ENCODE assay signal across 17 cellular contexts in genomic region chr19:41933693-41934426, GRCh38. TPM values are rescaled to one million over a fixed set of nuclear protein-coding genes. Genes with fewer than 3 reads are reported as not detected.
DNase-seq lines count a peak whose midpoint lies in the region; ATAC-seq and TF ChIP-seq lines count a peak whose summit lies in the region.
"Had no signal": no experiment of that assay in that cellular context is flagged by ENCODE, and none has a peak within 500 bp of the region (broad histone marks: within the 10 kb centered on the region; RNA-seq: fewer than 3 reads in every experiment).

No MANE protein-coding gene starts in this region.

- CTCF ChIA-PET in CD8-positive, alpha-beta memory T cell (lab: Charles Lee), result interaction anchor here (0.6 to 3.5 kb wide), 9 partner anchors 9 to 74 kb away, joined by 3 to 27 read pairs (median 4); partner anchors contain the start of gene RPS19

- H3K4me1 Mint-ChIP-seq in T-helper 2 cell treated with Interferon-gamma antibody and Interleukin-4, amounts not matched to agents 5 μg/mL and 100 μg/mL, for 36 hours (ENCODE audit: low read depth), result peaks cover 41% of the 10 kb centered on the region
- H3K4me1 Mint-ChIP-seq in CD8-positive, alpha-beta memory T cell, result peaks cover 53 to 70% (median 53%) of the 10 kb centered on the region in 3 donors

- 74 to 79% methylated on average over 5 to 7 of the region's 7 CpGs for WGBS in testis, 2 donors

- H3K27ac Mint-ChIP-seq in T-helper 2 cell treated with Interferon-gamma antibody and Interleukin-4, amounts not matched to agents 5 μg/mL and 100 μg/mL, for 36 hours, result peak overlapping the region; percentile 37
- H3K27ac Mint-ChIP-seq in CD8-positive, alpha-beta memory T cell, result peak overlapping the region; percentile 41 to 94 (median 89)
- H3K27ac Mint-ChIP-seq: HFFc6 had no signal

- H3K27me3 ChIP-seq in CD8-positive, alpha-beta memory T cell (ENCODE audit: insufficient read depth, low read length, poor library complexity, severe bottlenecking), result peaks cover 8% of the 10 kb centered on the region
- peaks cover 75% of the 10 kb centered on the region for H3K27me3 ChIP-seq in NT2/D1 (ENCODE audit: insufficient read depth, insufficient read length)
- peaks cover 90% of the 10 kb centered on the region for H3K27me3 ChIP-seq in iPS-15b (ENCODE audit: control insufficient read depth, insufficient read depth, low read length)
- H3K27me3 ChIP-seq in testis, result no peaks in the 10 kb centered on the region

- H3K27me3 Mint-ChIP-seq in T-helper 2 cell treated with Interferon-gamma antibody and Interleukin-4, amounts not matched to agents 5 μg/mL and 100 μg/mL, for 36 hours (ENCODE audit: low read depth), result peaks cover 46% of the 10 kb centered on the region
- peaks cover 7 to 11% of the 10 kb centered on the region in 2 donors for H3K27me3 Mint-ChIP-seq in CD8-positive, alpha-beta memory T cell

- H3K9me3 Mint-ChIP-seq in T-helper 2 cell treated with Interferon-gamma antibody and Interleukin-4, amounts not matched to agents 5 μg/mL and 100 μg/mL, for 36 hours, result no peaks in the 10 kb centered on the region
- no peaks in the 10 kb centered on the region for H3K9me3 Mint-ChIP-seq in CD8-positive, alpha-beta memory T cell
- H3K9me3 Mint-ChIP-seq: HFFc6 had no signal

- intact Hi-C loops in testis (cut with DNase I; ENCODE audit: low total_unique reads), result no loop called here

- H3K9me3 ChIP-seq in CD8-positive, alpha-beta memory T cell (ENCODE audit: low read length), result no peaks in the 10 kb centered on the region
- H3K9me3 ChIP-seq in NT2/D1 (ENCODE audit: insufficient read depth, low read length), result no peaks in the 10 kb centered on the region
- H3K9me3 ChIP-seq in iPS-15b (ENCODE audit: control insufficient read depth, insufficient read depth, low read length), result no peaks in the 10 kb centered on the region
- no peaks in the 10 kb centered on the region for H3K9me3 ChIP-seq in testis
- H3K9me3 ChIP-seq: MG63, Peyer's patch, spleen, suprapubic skin had no signal

- DNase-seq in T-helper 2 cell treated with Interferon-gamma antibody and Interleukin-4, amounts not matched to agents 5 μg/mL and 100 μg/mL, for 36 hours (ENCODE audit: low spot score), result no peak
- DNase-seq in T-helper 2 cell (no peak), NT2/D1 (ENCODE audit: low read depth, low spot score) (no peak), testis (no peak), erythroblast (lab: John Stamatoyannopoulos, UW) (no peak)
- DNase-seq in CD8-positive, alpha-beta memory T cell, result no peak
- DNase-seq: ACHN, HFFc6, MG63, Peyer's patch, spleen, T-helper 9 cell had no signal

- TF ChIP-seq CTCF in testis (IDR thresholded peaks at IDR 0.05), result no peak

- H3K4me3 ChIP-seq in CD8-positive, alpha-beta memory T cell (ENCODE audit: low read length), result no peak overlapping the region
- H3K4me3 ChIP-seq in NT2/D1 (ENCODE audit: insufficient read length, low read depth) (no peak overlapping the region), iPS-15b (ENCODE audit: low read depth, low read length) (peak overlapping the region; percentile 18), testis (no peak overlapping the region)
- H3K4me3 ChIP-seq: MG63, Peyer's patch, spleen, suprapubic skin had no signal

- POLR2A ChIA-PET in CD8-positive, alpha-beta memory T cell (lab: Charles Lee), result no interaction called here

- H3K4me1 ChIP-seq in CD8-positive, alpha-beta memory T cell (ENCODE audit: insufficient read depth, low read length), result peaks cover 56% of the 10 kb centered on the region
- peaks cover 13% of the 10 kb centered on the region for H3K4me1 ChIP-seq in NT2/D1 (ENCODE audit: insufficient read depth, insufficient read length)
- H3K4me1 ChIP-seq in iPS-15b (ENCODE audit: control insufficient read depth, insufficient read depth, low read length), result peaks cover 10% of the 10 kb centered on the region
- H3K4me1 ChIP-seq in testis, result peaks cover 3% of the 10 kb centered on the region

- no peak overlapping the region for H3K4me3 Mint-ChIP-seq in T-helper 2 cell treated with Interferon-gamma antibody and Interleukin-4, amounts not matched to agents 5 μg/mL and 100 μg/mL, for 36 hours
- no peak overlapping the region for H3K4me3 Mint-ChIP-seq in CD8-positive, alpha-beta memory T cell
- H3K4me3 Mint-ChIP-seq: HFFc6 had no signal

- H3K36me3 Mint-ChIP-seq in T-helper 2 cell treated with Interferon-gamma antibody and Interleukin-4, amounts not matched to agents 5 μg/mL and 100 μg/mL, for 36 hours (ENCODE audit: low read depth), result peaks cover 4% of the 10 kb centered on the region
- peaks cover 0 to 3% (median 0%) of the 10 kb centered on the region in 3 donors for H3K36me3 Mint-ChIP-seq in CD8-positive, alpha-beta memory T cell

- peak overlapping the region; percentile 22 for H3K9ac ChIP-seq in NT2/D1 (ENCODE audit: insufficient read length, low read depth)
- no peak overlapping the region for H3K9ac ChIP-seq in iPS-15b (ENCODE audit: low read depth, low read length)

- no peak for ATAC-seq in HG03521 (IDR thresholded peaks at IDR 0.05; ENCODE audit: unreplicated experiment)

- H3K27ac ChIP-seq in CD8-positive, alpha-beta memory T cell (ENCODE audit: low read depth, low read length), result no peak overlapping the region
- no peak overlapping the region for H3K27ac ChIP-seq in testis
- H3K27ac ChIP-seq: Peyer's patch, suprapubic skin had no signal

- no peaks in the 10 kb centered on the region for H3K36me3 ChIP-seq in CD8-positive, alpha-beta memory T cell (ENCODE audit: insufficient read depth, low read length)
- H3K36me3 ChIP-seq in NT2/D1 (ENCODE audit: insufficient read depth, insufficient read length, low read length), result no peaks in the 10 kb centered on the region
- no peaks in the 10 kb centered on the region for H3K36me3 ChIP-seq in iPS-15b (ENCODE audit: control insufficient read depth, insufficient read depth, low read length)
- no peaks in the 10 kb centered on the region for H3K36me3 ChIP-seq in testis (ENCODE audit: low read depth, missing control alignments)
- H3K36me3 ChIP-seq: MG63, Peyer's patch, spleen, suprapubic skin had no signal

- TF ChIP-seq POLR2A in testis (IDR thresholded peaks at IDR 0.05), result no peak
- no peak for TF ChIP-seq POLR2A in erythroblast (IDR thresholded peaks at IDR 0.05; ENCODE audit: low read length)

RNA-seq across cellular contexts. Expression of gene ERFL, which starts 5.6 kb away (rescaled TPM):
- 1 to 10 TPM; 1.3 to 1.4 TPM for total RNA-seq in CD8-positive, alpha-beta memory T cell
- polyA plus RNA-seq in CD8-positive, alpha-beta memory T cell, result not detected
- total RNA-seq in testis, result 1 to 10 TPM; 2.2 to 2.4 TPM
- polyA plus RNA-seq in testis (ENCODE audit: insufficient read depth, low read depth, low replicate concordance), result 0.78 TPM
- total RNA-seq: kidney epithelial cell had no signal

RNA-seq across cellular contexts. Expression of gene RABAC1, which starts 25.3 kb away (rescaled TPM):
- total RNA-seq in CD8-positive, alpha-beta memory T cell, result 10 to 100 TPM; 74.7 to 83.3 TPM
- 220 TPM for polyA plus RNA-seq in CD8-positive, alpha-beta memory T cell
- 100 to 1,000 TPM; 143 to 196 TPM for total RNA-seq in testis
- polyA plus RNA-seq in testis (ENCODE audit: insufficient read depth, low read depth, low replicate concordance), result 182 TPM

RNA-seq across cellular contexts. Expression of gene ARHGEF1, which starts 50.9 kb away (rescaled TPM):
- total RNA-seq in CD8-positive, alpha-beta memory T cell, result 100 to 1,000 TPM; 295 to 312 TPM
- polyA plus RNA-seq in CD8-positive, alpha-beta memory T cell, result 350 TPM
- 10 to 100 TPM; 51.2 to 56.3 TPM for total RNA-seq in testis
- polyA plus RNA-seq in testis (ENCODE audit: insufficient read depth, low read depth, low replicate concordance), result 33.2 TPM

RNA-seq across cellular contexts. Expression of gene CD79A, which starts 56.8 kb away (rescaled TPM):
- total RNA-seq in CD8-positive, alpha-beta memory T cell, result 1 to 10 TPM; 1.3 to 2.2 TPM
- polyA plus RNA-seq in CD8-positive, alpha-beta memory T cell, result 9.4 TPM
- total RNA-seq in testis, result under 1 TPM in 1 of 2 donors, not detected in 1; 0.87 TPM
- 3.6 TPM for polyA plus RNA-seq in testis (ENCODE audit: insufficient read depth, low read depth, low replicate concordance)
- total RNA-seq: chondrocyte, kidney epithelial cell had no signal

Comparison
In these comparisons a context has a peak if more than half of its experiments do, and no peak if none do; other contexts are left out.
1. RNA of gene ARHGEF1, which starts 50.9 kb away (total RNA-seq): 295 to 312 TPM in CD8-positive, alpha-beta memory T cell; 51.2 to 56.3 TPM in testis; every median in the first group is over 4 times any median in the second.